28 cellular contexts compared by ENCODE assay signal in the genomic region with DNA sequence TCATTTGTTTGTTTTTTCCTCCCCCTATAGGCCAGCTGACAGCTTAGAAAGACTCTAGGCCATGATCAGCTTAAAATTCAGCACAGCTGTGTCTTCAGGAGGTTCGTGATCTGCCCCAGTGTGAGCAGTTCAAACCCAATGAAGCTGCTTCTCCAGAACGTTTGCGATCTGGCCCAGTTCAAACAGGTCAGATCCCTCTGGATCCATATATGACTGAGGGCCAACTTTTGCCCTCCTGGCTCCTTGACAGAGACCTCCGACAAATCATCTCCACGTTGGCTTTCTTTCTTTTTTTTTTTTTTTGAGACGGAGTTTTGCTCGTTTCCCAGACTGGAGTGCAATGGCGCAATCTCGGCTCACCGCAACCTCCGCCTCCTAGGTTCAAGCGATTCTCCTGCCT. TPM values are rescaled to one million over a fixed set of nuclear protein-coding genes. Genes with fewer than 3 reads are reported as not detected.
"Had no signal": no experiment of that assay in that cellular context is flagged by ENCODE, and none has a peak within 500 bp of the region (broad histone marks: within the 10 kb centered on the region; RNA-seq: fewer than 3 reads in every experiment).

No MANE protein-coding gene starts in this region.

- ATAC-seq: activated naive CD4-positive, alpha-beta T cell treated with anti-CD3 and anti-CD28 coated beads, Interleukin-2, amount 50 U/mL, for 72 hours; activated naive CD8-positive, alpha-beta T cell treated with anti-CD3 and anti-CD28 coated beads, Interleukin-2, amount 50 U/mL, for 24 hours; activated T-cell treated with anti-CD3 and anti-CD28 coated beads, Interleukin-2, amount 50 U/mL, for 4 hours; PC-3 had no signal

- H3K27me3 ChIP-seq: ascending aorta had no signal

- H3K36me3 Mint-ChIP-seq: brain had no signal

- H3K9me2 ChIP-seq: SK-N-SH had no signal

- H3K4me1 Mint-ChIP-seq: brain had no signal

- H3K4me3 ChIP-seq: ascending aorta had no signal

- H3K4me1 ChIP-seq: ascending aorta had no signal

- DNase-seq: activated CD4-positive, alpha-beta memory T cell treated with anti-CD3 and anti-CD28 coated beads for 36 hours; activated CD4-positive, alpha-beta T cell treated with anti-CD3 and anti-CD28 coated beads, Interleukin-2, amount 10 ng/mL, durations not matched to agents 7 days and 5 days; activated CD4-positive, CD25-positive, alpha-beta regulatory T cell; activated CD8-positive, alpha-beta memory T cell treated with anti-CD3 and anti-CD28 coated beads for 24 hours; activated effector memory CD4-positive, alpha-beta T cell treated with anti-CD3 and anti-CD28 coated beads, Interleukin-2, amount 50 U/mL, for 16 hours; activated naive CD4-positive, alpha-beta T cell treated with Interleukin-2 at 50 U/mL for 16 hours; activated naive CD8-positive, alpha-beta T cell treated with anti-CD3 and anti-CD28 coated beads, Interleukin-2, amount 50 U/mL, for 24 hours; activated T-cell treated with anti-CD3 and anti-CD28 coated beads, Interleukin-2, amount 50 U/mL, for 4 hours; amniotic stem cell; KBM-7; NCI-H1048; NCI-H1930; NCI-H2171; NCI-H2227 treated with DMSO at 0.1 percent for 48 hours; NCI-H446 treated with DMSO at 0.1 percent for 48 hours; NCI-H526; NCI-H774; NK-92 treated with Interleukin-12 subunit alpha and Interleukin-12 subunit beta, amount 100 ng/mL, for 24 hours; PC-3; SIG-M5; SK-N-SH; T-helper 1 cell had no signal

- H3K4me3 Mint-ChIP-seq: activated CD4-positive, alpha-beta memory T cell treated with anti-CD3 and anti-CD28 coated beads for 36 hours; activated CD4-positive, alpha-beta T cell treated with anti-CD3 and anti-CD28 coated beads, Interleukin-2, amount 10 ng/mL, durations not matched to agents 7 days and 5 days; activated naive CD8-positive, alpha-beta T cell treated with anti-CD3 and anti-CD28 coated beads, Interleukin-2, amount 50 U/mL, for 24 hours; activated T-cell treated with anti-CD3 and anti-CD28 coated beads, Interleukin-2, amount 50 U/mL, for 4 hours; brain; central memory CD8-positive, alpha-beta T cell had no signal

- H3K27me3 Mint-ChIP-seq: activated CD4-positive, alpha-beta memory T cell treated with anti-CD3 and anti-CD28 coated beads for 36 hours; activated CD4-positive, alpha-beta T cell treated with anti-CD3 and anti-CD28 coated beads, Interleukin-2, amount 10 ng/mL, durations not matched to agents 7 days and 5 days; activated naive CD8-positive, alpha-beta T cell treated with anti-CD3 and anti-CD28 coated beads, Interleukin-2, amount 50 U/mL, for 24 hours; central memory CD8-positive, alpha-beta T cell had no signal

- H3K4me2 ChIP-seq: SK-N-SH had no signal

- H3K9ac ChIP-seq: SK-N-SH had no signal

- H3K36me3 ChIP-seq: ascending aorta had no signal

- H3K9me3 ChIP-seq: SK-N-SH had no signal

- H3K27ac ChIP-seq: ascending aorta, VCaP had no signal

- H3K27ac Mint-ChIP-seq: activated CD4-positive, alpha-beta memory T cell treated with anti-CD3 and anti-CD28 coated beads for 36 hours; activated CD4-positive, alpha-beta T cell treated with anti-CD3 and anti-CD28 coated beads, Interleukin-2, amount 10 ng/mL, durations not matched to agents 7 days and 5 days; activated naive CD4-positive, alpha-beta T cell treated with anti-CD3 and anti-CD28 coated beads, Interleukin-2, amount 50 U/mL, for 72 hours; brain had no signal

RNA-seq across cellular contexts. Expression of a gene that starts 50.2 kb away (rescaled TPM):
- total RNA-seq: ascending aorta, M059J had no signal
